In the genomic region with DNA sequence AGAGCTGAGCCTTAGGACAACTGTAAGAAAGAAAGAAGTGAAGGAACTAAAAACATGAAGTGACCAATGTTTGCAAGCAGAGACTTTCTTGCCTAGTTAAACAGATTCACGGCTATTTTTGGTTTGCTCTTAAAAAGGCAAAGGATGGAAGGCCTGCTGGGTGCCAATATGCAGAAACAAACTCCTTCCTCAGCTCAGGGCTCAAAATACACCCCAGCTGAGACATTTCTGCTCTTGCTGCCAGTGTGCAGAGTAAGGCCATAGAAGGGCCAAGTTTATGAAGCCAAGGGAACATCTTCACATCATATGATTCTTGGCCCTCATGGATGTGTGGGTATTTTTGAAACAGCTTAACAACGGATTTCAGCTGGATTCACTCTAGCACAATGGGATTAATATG, we compare ENCODE assay signal across 1 cellular context.
TF ChIP-seq lines count a peak whose summit lies in the region.

No MANE protein-coding gene starts in this region.

TF ChIP-seq in IMR-90, 13 proteins besides CTCF, POLR2A, EP300 and RAD21:
- TF ChIP-seq, protein P1, sequence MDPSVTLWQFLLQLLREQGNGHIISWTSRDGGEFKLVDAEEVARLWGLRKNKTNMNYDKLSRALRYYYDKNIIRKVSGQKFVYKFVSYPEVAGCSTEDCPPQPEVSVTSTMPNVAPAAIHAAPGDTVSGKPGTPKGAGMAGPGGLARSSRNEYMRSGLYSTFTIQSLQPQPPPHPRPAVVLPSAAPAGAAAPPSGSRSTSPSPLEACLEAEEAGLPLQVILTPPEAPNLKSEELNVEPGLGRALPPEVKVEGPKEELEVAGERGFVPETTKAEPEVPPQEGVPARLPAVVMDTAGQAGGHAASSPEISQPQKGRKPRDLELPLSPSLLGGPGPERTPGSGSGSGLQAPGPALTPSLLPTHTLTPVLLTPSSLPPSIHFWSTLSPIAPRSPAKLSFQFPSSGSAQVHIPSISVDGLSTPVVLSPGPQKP (IDR thresholded peaks at IDR 0.05; ENCODE audit: borderline replicate concordance, low read depth, low read length) = no peak
- no peak for TF ChIP-seq BHLHE40 (IDR thresholded peaks at IDR 0.05; ENCODE audit: low read depth, low read length)
- no peak for TF ChIP-seq CHD1 (IDR thresholded peaks at IDR 0.05; ENCODE audit: low read depth, low read length)
- no peak for TF ChIP-seq MAFK (IDR thresholded peaks at IDR 0.05; ENCODE audit: low read depth, low read length)
- TF ChIP-seq RCOR1 (IDR thresholded peaks at IDR 0.05; ENCODE audit: insufficient replicate concordance, low read length) = no peak
- TF ChIP-seq SMC3 (IDR thresholded peaks at IDR 0.05; ENCODE audit: low read depth, low read length) = no peak
- TF ChIP-seq MAZ (IDR thresholded peaks at IDR 0.05; ENCODE audit: borderline replicate concordance, low read depth, low read length) = no peak
- TF ChIP-seq NFE2L2 (IDR thresholded peaks at IDR 0.05; ENCODE audit: low read depth, low read length) = no peak
- TF ChIP-seq, protein P2, sequence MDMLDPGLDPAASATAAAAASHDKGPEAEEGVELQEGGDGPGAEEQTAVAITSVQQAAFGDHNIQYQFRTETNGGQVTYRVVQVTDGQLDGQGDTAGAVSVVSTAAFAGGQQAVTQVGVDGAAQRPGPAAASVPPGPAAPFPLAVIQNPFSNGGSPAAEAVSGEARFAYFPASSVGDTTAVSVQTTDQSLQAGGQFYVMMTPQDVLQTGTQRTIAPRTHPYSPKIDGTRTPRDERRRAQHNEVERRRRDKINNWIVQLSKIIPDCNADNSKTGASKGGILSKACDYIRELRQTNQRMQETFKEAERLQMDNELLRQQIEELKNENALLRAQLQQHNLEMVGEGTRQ (IDR thresholded peaks at IDR 0.05; ENCODE audit: low read depth, low read length) = no peak
- no peak for TF ChIP-seq FOS (IDR thresholded peaks at IDR 0.05; ENCODE audit: low read depth, low read length)
- no peak for TF ChIP-seq RFX5 (IDR thresholded peaks at IDR 0.05; ENCODE audit: low read depth, low read length)
- no peak for TF ChIP-seq CEBPB (IDR thresholded peaks at IDR 0.05; ENCODE audit: low read depth, low read length)
- TF ChIP-seq MXI1 (IDR thresholded peaks at IDR 0.05; ENCODE audit: borderline replicate concordance, low read depth, low read length) = no peak
